In genomic region chr2:11123856-11124759, GRCh38 we compare ENCODE assay signal across 8 cellular contexts. TPM values are rescaled to one million over a fixed set of nuclear protein-coding genes. Genes with fewer than 3 reads are reported as not detected.
DNase-seq lines count a peak whose midpoint lies in the region; ATAC-seq and TF ChIP-seq lines count a peak whose summit lies in the region.

No MANE protein-coding gene starts in this region.

- POLR2A ChIA-PET in CD4-positive, alpha-beta T cell (lab: Charles Lee): interaction anchor here (0.9 kb wide), 1 partner anchor 32 kb away, joined by 3 read pairs; no protein-coding TSS in a partner anchor

- no peak overlapping the region for H3K4me2 ChIP-seq in H9 (ENCODE audit: insufficient read depth, insufficient read length, low read length)

- H2BK12ac ChIP-seq in H9 (ENCODE audit: insufficient read length, low read depth, low read length): no peak overlapping the region

- no peak overlapping the region for H3K27ac ChIP-seq in CD4-positive, alpha-beta T cell (ENCODE audit: low read depth, low read length)
- H3K27ac ChIP-seq in H9 (ENCODE audit: insufficient read length, low read depth, low read length): no peak overlapping the region

- H2AK5ac ChIP-seq in H9 (ENCODE audit: insufficient read length, low read length): no peak overlapping the region

- no peak overlapping the region for H2BK120ac ChIP-seq in H9 (ENCODE audit: low read depth, low read length, poor library complexity, severe bottlenecking)

- H4K91ac ChIP-seq in H9 (ENCODE audit: insufficient read length, low read depth, low read length): no peak overlapping the region

- H3K9me3 ChIP-seq in CD4-positive, alpha-beta T cell (ENCODE audit: control insufficient read depth, low read length): no peaks in the 10 kb centered on the region
- no peaks in the 10 kb centered on the region for H3K9me3 ChIP-seq in H9 (ENCODE audit: control insufficient read depth, low read depth, low read length)

- H3K18ac ChIP-seq in H9 (ENCODE audit: insufficient read length, low read depth, low read length): no peak overlapping the region

- DNase-seq in CD4-positive, alpha-beta T cell: peak; percentile 36 to 65 (median 50)
- DNase-seq in H9: peak; percentile 82
- peak; percentile 74 for DNase-seq in NCI-H2107 (lab: John Stamatoyannopoulos, UW)
- DNase-seq in UCSD-AML1 (lab: John Stamatoyannopoulos, UW; ENCODE audit: unreplicated experiment): peak; percentile 61
- peak; percentile 49 for DNase-seq in kidney glomerular epithelial cell (lab: John Stamatoyannopoulos, UW)
- peak; percentile 51 to 77 (median 56) for DNase-seq in stimulated activated CD4-positive, alpha-beta T cell treated with anti-CD3 and anti-CD28 coated beads, TNF-alpha, amount 100 ng/mL, for 24 hours (ENCODE audit: low read depth in 3 of 3)

- no peak overlapping the region for H2BK5ac ChIP-seq in H9 (ENCODE audit: insufficient read length, low read length)

- H3K36me3 Mint-ChIP-seq in CD4-positive, alpha-beta T cell (ENCODE audit: low read depth): no peaks in the 10 kb centered on the region
- H3K36me3 Mint-ChIP-seq in H9 (ENCODE audit: insufficient read depth in 1 of 3, low read depth in 3 of 3): no peaks in the 10 kb centered on the region; a peak in 2 of 7 replicates
- no peaks in the 10 kb centered on the region for H3K36me3 Mint-ChIP-seq in brain

- WGBS in H9 (ENCODE audit: extremely low coverage, insufficient read length, low lambda C conversion rate): no CpG with 5 or more reads among the region's 41 CpGs

- H3K27me3 ChIP-seq in CD4-positive, alpha-beta T cell (ENCODE audit: control insufficient read depth, insufficient read depth, low read length): no peaks in the 10 kb centered on the region
- H3K27me3 ChIP-seq in H9 (ENCODE audit: insufficient read depth, low read length): no peaks in the 10 kb centered on the region

- H3K4me1 Mint-ChIP-seq in CD4-positive, alpha-beta T cell (ENCODE audit: low read depth): peaks cover 19% of the 10 kb centered on the region
- H3K4me1 Mint-ChIP-seq in H9 (peaks cover 17 to 24% of the 10 kb centered on the region in 2 experiments), brain (peaks cover 17% of the 10 kb centered on the region)

- H3K56ac ChIP-seq in H9 (ENCODE audit: insufficient read length, low read depth, low read length): no peak overlapping the region

- no peak overlapping the region for H3K27ac Mint-ChIP-seq in CD4-positive, alpha-beta T cell
- H3K27ac Mint-ChIP-seq in H9 (no peak overlapping the region; a peak in 2 of 7 replicates), brain (peak overlapping the region in 3 of 5 experiments; percentile 40 to 67 (median 52))

- H3K14ac ChIP-seq in H9 (ENCODE audit: insufficient read depth, low read length): no peak overlapping the region

- H3K79me1 ChIP-seq in H9 (ENCODE audit: insufficient read depth, low read depth, low read length, poor library complexity, severe bottlenecking): no peaks in the 10 kb centered on the region

- H3K4me1 ChIP-seq in H9 (ENCODE audit: insufficient read depth, low read length): no peaks in the 10 kb centered on the region; the same call in 1 of the 2 replicates

- H3K9me3 Mint-ChIP-seq in CD4-positive, alpha-beta T cell: no peaks in the 10 kb centered on the region
- H3K9me3 Mint-ChIP-seq in H9 (no peaks in the 10 kb centered on the region), brain (peaks cover 0 to 4% (median 0%) of the 10 kb centered on the region in 5 experiments)

- H3K23me2 ChIP-seq in H9 (ENCODE audit: insufficient read length, low read depth, low read length, poor library complexity, severe bottlenecking): no peaks in the 10 kb centered on the region

- no peak overlapping the region for H3K23ac ChIP-seq in H9 (ENCODE audit: insufficient read length, low read depth, low read length)

- no peak overlapping the region for H4K8ac ChIP-seq in H9 (replicated peaks; ENCODE audit: insufficient read length, low read depth, low read length)

- H2AFZ ChIP-seq in H9 (ENCODE audit: low read length): no peak overlapping the region

- no peaks in the 10 kb centered on the region for H3K27me3 Mint-ChIP-seq in CD4-positive, alpha-beta T cell
- peaks cover 7% of the 10 kb centered on the region for H3K27me3 Mint-ChIP-seq in H9 (ENCODE audit: low read depth)
- H3K27me3 Mint-ChIP-seq in brain: peaks cover 23% of the 10 kb centered on the region

- H3K4me3 Mint-ChIP-seq in CD4-positive, alpha-beta T cell: no peak overlapping the region
- no peak overlapping the region; a peak in 1 of 5 replicates for H3K4me3 Mint-ChIP-seq in H9
- H3K4me3 Mint-ChIP-seq in brain: no peak overlapping the region

- no peak overlapping the region for H3K9ac ChIP-seq in H9 (ENCODE audit: extremely low read depth, insufficient read length, low read length)

- no peak overlapping the region for H3T11ph ChIP-seq in H9 (ENCODE audit: low read length)

- peak; percentile 30 for TF ChIP-seq CTCF in CD4-positive, alpha-beta T cell (IDR thresholded peaks at IDR 0.05)
- TF ChIP-seq CTCF in H9 (conservative IDR thresholded peaks at IDR 0.05) (peak; percentile 91), brain (conservative IDR thresholded peaks at IDR 0.05) (peak; percentile 92 to 96)

- no peak overlapping the region for H3K4ac ChIP-seq in H9 (ENCODE audit: low read depth, low read length)

- CTCF ChIA-PET in CD4-positive, alpha-beta T cell (lab: Charles Lee): interaction anchor here (0.6 to 2.8 kb wide), 3 partner anchors 9 to 292 kb away, joined by 3 to 21 read pairs (median 9); a partner anchor contains a TSS

- H3K79me2 ChIP-seq in H9 (ENCODE audit: insufficient read depth, low read length): no peaks in the 10 kb centered on the region

- no peak overlapping the region for H4K5ac ChIP-seq in H9 (ENCODE audit: insufficient read length, low read depth, low read length)

- intact Hi-C loops in CD4-positive, alpha-beta T cell (cut with DNase I, micrococcal nuclease): loop anchor here (1.0 kb wide), 2 partner anchors 289 to 292 kb away; no protein-coding TSS in a partner anchor

- no peaks in the 10 kb centered on the region for H4K20me1 ChIP-seq in H9 (ENCODE audit: control insufficient read depth, insufficient read depth, insufficient read length)

- peak; percentile 89 for ATAC-seq in CD4-positive, alpha-beta T cell (ENCODE audit: poor library complexity)
- ATAC-seq in GM19035 (IDR thresholded peaks at IDR 0.05; ENCODE audit: unreplicated experiment): no peak

- no peak overlapping the region for H2BK20ac ChIP-seq in H9 (ENCODE audit: low read depth, low read length, poor library complexity, severe bottlenecking)

- no peak overlapping the region for H2BK15ac ChIP-seq in H9 (ENCODE audit: low read depth, low read length)

RNA-seq across cellular contexts. Expression of gene SLC66A3, which starts 31.2 kb away (rescaled TPM):
- total RNA-seq in CD4-positive, alpha-beta T cell: 1 to 10 TPM; 6.9 to 7.3 TPM
- total RNA-seq in H9 (2021): 13.3 and 14.5 TPM in 2 replicates
- 4.1 TPM for polyA plus RNA-seq in brain (ENCODE audit: insufficient read depth, low read depth, low replicate concordance)

Comparison
In these comparisons a context has a peak if more than half of its experiments do, and no peak if none do; other contexts are left out.
1. H3K27ac Mint-ChIP-seq: peak in brain (3 of 5); none in CD4-positive, alpha-beta T cell (single experiment) and H9 (0 of 3).
2. CTCF ChIP-seq: peak in every context shown above with its lines; median percentile 94 in brain; 91 in H9; 30 in CD4-positive, alpha-beta T cell.
3. Peak in every context shown above with its lines, with median percentiles within 50 percentile points of each other: DNase-seq.